20 cellular contexts compared by ENCODE assay signal in the genomic region with DNA sequence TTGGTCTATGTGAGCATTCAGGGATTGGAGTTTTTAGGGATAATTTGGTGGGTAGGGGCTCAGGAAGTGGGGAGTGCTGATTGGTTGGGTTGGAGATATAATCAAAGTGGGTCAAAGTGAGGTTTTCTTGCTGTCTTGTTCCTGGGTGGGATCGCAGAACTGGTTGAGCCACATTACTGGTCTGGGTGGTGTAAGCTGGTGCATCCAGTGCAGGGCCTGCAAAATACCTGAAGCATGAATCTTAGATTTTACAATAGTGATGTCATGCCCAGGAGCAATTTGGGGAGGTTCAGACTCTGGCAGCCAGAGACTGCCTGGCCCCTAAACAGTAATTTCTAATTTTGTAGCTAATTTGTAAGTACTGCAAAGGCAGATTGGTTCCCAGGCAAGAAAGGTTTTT.
DNase-seq lines count a peak whose midpoint lies in the region; ATAC-seq and TF ChIP-seq lines count a peak whose summit lies in the region.
"Had no signal": no experiment of that assay in that cellular context is flagged by ENCODE, and none has a peak within 500 bp of the region (broad histone marks: within the 10 kb centered on the region; RNA-seq: fewer than 3 reads in every experiment).

No MANE protein-coding gene starts in this region.

- ATAC-seq in GM19397 (IDR thresholded peaks at IDR 0.05; ENCODE audit: unreplicated experiment): no peak
- ATAC-seq: Panc1, Right ventricle myocardium inferior had no signal

- TF ChIP-seq CTCF in epithelial cell of esophagus (IDR thresholded peaks at IDR 0.05; ENCODE audit: insufficient read depth, low read depth, low read length, missing control alignments): no peak

- no peak overlapping the region for H3K4me3 ChIP-seq in epithelial cell of esophagus (ENCODE audit: low read length)
- H3K4me3 ChIP-seq: HAP-1, SK-N-MC had no signal

- DNase-seq in HT-29 (ENCODE audit: low spot score) (peak; percentile 10), epithelial cell of esophagus (ENCODE audit: low read depth) (peak; percentile 79), kidney tubule cell (ENCODE audit: low spot score) (peak; percentile 23), mucosa of gallbladder (ENCODE audit: low spot score) (no peak), glomerular visceral epithelial cell (ENCODE audit: extremely low spot score) (no peak)
- no peak for DNase-seq in activated CD8-positive, alpha-beta memory T cell treated with anti-CD3 and anti-CD28 coated beads, Interleukin-2, amount 50 U/mL, for 4 hours
- DNase-seq: ACHN; C1 segment of cervical spinal cord; CD8-positive, alpha-beta memory T cell; DMS79 treated with DMSO at 0.1 percent for 48 hours; IMR-90; NCI-H1417; NCI-H187 treated with DMSO at 0.1 percent for 48 hours; NCI-H2171; NCI-H526 had no signal

Comparison
In these comparisons a context has a peak if more than half of its experiments do, and no peak if none do; other contexts are left out.
1. DNase-seq: peak in HT-29 (single experiment), epithelial cell of esophagus (single experiment) and kidney tubule cell (single experiment); none in mucosa of gallbladder (single experiment), activated CD8-positive, alpha-beta memory T cell treated with anti-CD3 and anti-CD28 coated beads, Interleukin-2, amount 50 U/mL, for 4 hours (single experiment) and glomerular visceral epithelial cell (single experiment).